ENCODE assay signal across 24 cellular contexts in genomic region chr2:171512683-171513082, GRCh38. TPM values are rescaled to one million over a fixed set of nuclear protein-coding genes. Genes with fewer than 3 reads are reported as not detected.
"Had no signal": no experiment of that assay in that cellular context is flagged by ENCODE, and none has a peak within 500 bp of the region (broad histone marks: within the 10 kb centered on the region; RNA-seq: fewer than 3 reads in every experiment).

No MANE protein-coding gene starts in this region.

- H3K9me3 ChIP-seq: SJCRH30 had no signal

- H3K36me3 Mint-ChIP-seq: activated naive CD4-positive, alpha-beta T cell treated with anti-CD3 and anti-CD28 coated beads, Interleukin-2, amount 50 U/mL, for 72 hours; brain had no signal

- H3K4me2 ChIP-seq: KMS-11 had no signal

- H3K36me3 ChIP-seq: SJCRH30 had no signal

- H3K27ac Mint-ChIP-seq: activated CD4-positive, alpha-beta T cell treated with anti-CD3 and anti-CD28 coated beads, Interleukin-2, amount 10 ng/mL, durations not matched to agents 24 days and 14 days; activated CD8-positive, alpha-beta T cell treated with anti-CD3 and anti-CD28 coated beads for 36 hours; activated naive CD4-positive, alpha-beta T cell treated with anti-CD3 and anti-CD28 coated beads for 36 hours; activated naive CD4-positive, alpha-beta T cell treated with anti-CD3 and anti-CD28 coated beads, Interleukin-2, amount 50 U/mL, for 72 hours; activated T-helper 1 cell treated with anti-CD3 and anti-CD28 coated beads, Interleukin-12 subunit alpha, Interleukin-12 subunit beta, Interleukin-2, Interleukin-4 antibody, amounts not matched to agents 30 ng/mL and 10 ng/mL and 1 ng/mL, durations not matched to agents 14 hours and 24 hours and 36 hours; brain had no signal

- FAIRE-seq: bronchial epithelial cell had no signal

- H3K4me1 ChIP-seq: SJCRH30 had no signal

- H3K27ac ChIP-seq: KMS-11, SJCRH30, SK-N-MC had no signal

- ATAC-seq: activated CD8-positive, alpha-beta T cell treated with anti-CD3 and anti-CD28 coated beads for 36 hours; activated naive CD4-positive, alpha-beta T cell treated with anti-CD3 and anti-CD28 coated beads, Interleukin-2, amount 50 U/mL, for 72 hours had no signal

- H3K27me3 ChIP-seq: SJCRH30 had no signal

- H3K9me3 Mint-ChIP-seq: activated CD4-positive, alpha-beta T cell treated with anti-CD3 and anti-CD28 coated beads, Interleukin-2, amount 10 ng/mL, durations not matched to agents 24 days and 14 days; activated CD8-positive, alpha-beta T cell treated with anti-CD3 and anti-CD28 coated beads for 36 hours; activated naive CD4-positive, alpha-beta T cell treated with anti-CD3 and anti-CD28 coated beads for 36 hours; activated naive CD4-positive, alpha-beta T cell treated with anti-CD3 and anti-CD28 coated beads, Interleukin-2, amount 50 U/mL, for 72 hours; activated T-helper 1 cell treated with anti-CD3 and anti-CD28 coated beads, Interleukin-12 subunit alpha, Interleukin-12 subunit beta, Interleukin-2, Interleukin-4 antibody, amounts not matched to agents 30 ng/mL and 10 ng/mL and 1 ng/mL, durations not matched to agents 14 hours and 24 hours and 36 hours had no signal

- H3K4me3 Mint-ChIP-seq: activated CD4-positive, alpha-beta T cell treated with anti-CD3 and anti-CD28 coated beads, Interleukin-2, amount 10 ng/mL, durations not matched to agents 24 days and 14 days; activated CD8-positive, alpha-beta T cell treated with anti-CD3 and anti-CD28 coated beads for 36 hours; activated naive CD4-positive, alpha-beta T cell treated with anti-CD3 and anti-CD28 coated beads for 36 hours; activated T-helper 1 cell treated with anti-CD3 and anti-CD28 coated beads, Interleukin-12 subunit alpha, Interleukin-12 subunit beta, Interleukin-2, Interleukin-4 antibody, amounts not matched to agents 30 ng/mL and 10 ng/mL and 1 ng/mL, durations not matched to agents 14 hours and 24 hours and 36 hours; brain had no signal

- H3K4me3 ChIP-seq: SJCRH30, SK-N-MC had no signal

- DNase-seq: activated CD4-positive, alpha-beta T cell treated with anti-CD3 and anti-CD28 coated beads, Interleukin-2, amount 10 ng/mL, durations not matched to agents 24 days and 14 days; activated CD4-positive, alpha-beta T cell treated with anti-CD3 and anti-CD28 coated beads, Interleukin-2, amount 50 U/mL, for 4 hours; activated CD8-positive, alpha-beta T cell treated with anti-CD3 and anti-CD28 coated beads for 36 hours; activated gamma-delta T cell treated with Interleukin-2 at 50 U/mL for 16 hours; activated naive CD4-positive, alpha-beta T cell treated with anti-CD3 and anti-CD28 coated beads for 36 hours; activated T-cell treated with anti-CD3 and anti-CD28 coated beads, Interleukin-2, amount 50 U/mL, for 1 hour; anterior cingulate cortex; central memory CD4-positive, alpha-beta T cell; NCI-H1092; NCI-H1436 treated with DMSO at 0.1 percent for 48 hours; NCI-H1694 treated with DMSO at 0.1 percent for 48 hours; NCI-H2029; NCI-H345; NCI-H524 treated with DMSO at 0.1 percent for 48 hours; SHP77; SJCRH30; T1000 had no signal

RNA-seq across cellular contexts. Expression of gene CYBRD1, which starts 9.6 kb away (rescaled TPM):
- total RNA-seq: OCI-LY7 had no signal
